In the genomic region with DNA sequence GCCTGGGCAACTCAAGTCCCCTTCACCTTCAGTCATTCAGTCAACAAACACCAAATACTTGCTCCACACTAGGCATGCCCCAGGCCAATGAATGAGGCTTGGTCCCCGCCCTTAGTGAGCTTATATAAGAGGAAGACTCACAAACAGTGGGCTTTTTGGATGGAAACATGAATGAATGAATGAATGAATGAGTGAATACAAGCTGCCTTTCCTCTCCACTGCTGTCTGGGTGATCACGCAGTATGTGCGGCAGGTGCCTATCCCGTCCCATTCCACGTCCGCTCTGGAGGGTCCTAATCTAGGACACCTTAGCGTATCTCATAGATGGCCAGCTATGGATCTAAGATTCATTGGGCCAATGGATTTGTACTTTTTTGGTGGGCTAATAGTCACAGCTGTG, we compare ENCODE assay signal across 2 cellular contexts.
TF ChIP-seq lines count a peak whose summit lies in the region.

No MANE protein-coding gene starts in this region.

TF ChIP-seq in IMR-90, 13 proteins besides CTCF, POLR2A, EP300 and RAD21:
- TF ChIP-seq MAZ (IDR thresholded peaks at IDR 0.05; ENCODE audit: borderline replicate concordance, low read depth, low read length): no peak
- TF ChIP-seq NFE2L2 (IDR thresholded peaks at IDR 0.05; ENCODE audit: low read depth, low read length): no peak
TF ChIP-seq in IMR-90: peak in this region for 0.

TF ChIP-seq in H1, 55 proteins besides CTCF, POLR2A, EP300 and RAD21:
- TF ChIP-seq HDAC6 (IDR thresholded peaks at IDR 0.05; ENCODE audit: low read depth, low read length): no peak
- no peak for TF ChIP-seq CBX8 (IDR thresholded peaks at IDR 0.05; ENCODE audit: borderline replicate concordance, low read depth, low read length)
- TF ChIP-seq SIX5 (IDR thresholded peaks at IDR 0.05; ENCODE audit: low read depth, low read length): no peak
- TF ChIP-seq, protein P1, sequence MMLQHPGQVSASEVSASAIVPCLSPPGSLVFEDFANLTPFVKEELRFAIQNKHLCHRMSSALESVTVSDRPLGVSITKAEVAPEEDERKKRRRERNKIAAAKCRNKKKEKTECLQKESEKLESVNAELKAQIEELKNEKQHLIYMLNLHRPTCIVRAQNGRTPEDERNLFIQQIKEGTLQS (IDR thresholded peaks at IDR 0.05; ENCODE audit: insufficient read depth, low read depth, low read length): no peak
